In genomic region chr4:134708616-134709015, GRCh38 we compare ENCODE assay signal across 1 cellular context.
TF ChIP-seq lines count a peak whose summit lies in the region.

No MANE protein-coding gene starts in this region.

TF ChIP-seq in H1, 55 proteins besides CTCF, POLR2A, EP300 and RAD21 (continued from another document):
- TF ChIP-seq NANOG (IDR thresholded peaks at IDR 0.05; ENCODE audit: insufficient read depth, low read depth, low read length, poor library complexity, severe bottlenecking) (no peak), CHD2 (IDR thresholded peaks at IDR 0.05; ENCODE audit: low read length) (no peak), CREB1 (IDR thresholded peaks at IDR 0.05) (no peak), FOSL1 (IDR thresholded peaks at IDR 0.05; ENCODE audit: insufficient read depth, low read depth, low read length) (no peak), SP1 (IDR thresholded peaks at IDR 0.05; ENCODE audit: low read depth, low read length) (no peak), CHD7 (IDR thresholded peaks at IDR 0.05; ENCODE audit: insufficient replicate concordance, low read length) (no peak), MAFK (IDR thresholded peaks at IDR 0.05; ENCODE audit: low read depth, low read length) (no peak), CHD1 (IDR thresholded peaks at IDR 0.05; ENCODE audit: low read depth, low read length) (no peak), RFX5 (IDR thresholded peaks at IDR 0.05; ENCODE audit: borderline replicate concordance, low read depth, low read length) (no peak), RXRA (IDR thresholded peaks at IDR 0.05; ENCODE audit: insufficient read depth, low read depth, low read length) (no peak), POLR2AphosphoS5 (IDR thresholded peaks at IDR 0.05; ENCODE audit: low read depth, low read length) (no peak), HDAC2 (IDR thresholded peaks at IDR 0.05; ENCODE audit: borderline replicate concordance in 1 of 2, low read depth in 2 of 2, low read length in 2 of 2) (no peak)
- TF ChIP-seq, protein P1, sequence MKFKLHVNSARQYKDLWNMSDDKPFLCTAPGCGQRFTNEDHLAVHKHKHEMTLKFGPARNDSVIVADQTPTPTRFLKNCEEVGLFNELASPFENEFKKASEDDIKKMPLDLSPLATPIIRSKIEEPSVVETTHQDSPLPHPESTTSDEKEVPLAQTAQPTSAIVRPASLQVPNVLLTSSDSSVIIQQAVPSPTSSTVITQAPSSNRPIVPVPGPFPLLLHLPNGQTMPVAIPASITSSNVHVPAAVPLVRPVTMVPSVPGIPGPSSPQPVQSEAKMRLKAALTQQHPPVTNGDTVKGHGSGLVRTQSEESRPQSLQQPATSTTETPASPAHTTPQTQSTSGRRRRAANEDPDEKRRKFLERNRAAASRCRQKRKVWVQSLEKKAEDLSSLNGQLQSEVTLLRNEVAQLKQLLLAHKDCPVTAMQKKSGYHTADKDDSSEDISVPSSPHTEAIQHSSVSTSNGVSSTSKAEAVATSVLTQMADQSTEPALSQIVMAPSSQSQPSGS (IDR thresholded peaks at IDR 0.05; ENCODE audit: low read length): no peak
